In the genomic region with DNA sequence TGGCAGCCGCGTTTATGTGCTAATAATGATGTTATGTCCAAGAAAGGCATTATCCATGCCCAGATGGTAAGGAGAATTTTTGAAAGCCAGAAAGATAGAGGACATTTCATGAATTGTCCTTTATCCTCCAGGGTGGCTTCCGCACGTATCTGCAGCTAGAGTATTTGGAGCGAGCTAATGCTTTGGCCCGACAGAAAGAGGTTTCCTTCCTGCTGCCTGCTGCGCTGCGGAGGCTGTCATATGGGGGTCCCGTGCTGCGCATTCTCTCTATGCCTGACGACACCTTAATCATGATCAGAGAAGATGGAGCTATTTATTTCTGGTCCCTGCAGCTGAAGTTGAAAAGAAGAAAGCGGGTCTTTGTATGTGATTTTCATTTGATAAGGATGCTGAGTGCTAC, we compare ENCODE assay signal across 17 cellular contexts.
DNase-seq lines count a peak whose midpoint lies in the region; ATAC-seq and TF ChIP-seq lines count a peak whose summit lies in the region.
"Had no signal": no experiment of that assay in that cellular context is flagged by ENCODE, and none has a peak within 500 bp of the region (broad histone marks: within the 10 kb centered on the region; RNA-seq: fewer than 3 reads in every experiment).

No MANE protein-coding gene starts in this region.

- H3K27ac ChIP-seq in A673 (ENCODE audit: low read depth, low read length, poor library complexity, severe bottlenecking) = peak overlapping the region; percentile 99
- H3K27ac ChIP-seq: GM23248 had no signal

- in situ Hi-C loops in SK-MEL-5 (cut with HindIII; ENCODE audit: low pct_unique_long_range_greater_than_20kb, low sequenced_read_pairs) (no loop called here), KBM-7 (cut with MboI; ENCODE audit: low pct_unique_long_range_greater_than_20kb, low sequenced_read_pairs) (no loop called here)

- intact Hi-C loops in A673 (cut with micrococcal nuclease; ENCODE audit: unreplicated experiment) = no loop called here
- intact Hi-C loops in posterior cingulate gyrus (cut with DNase I) = no loop called here

- DNase-seq in A673 (ENCODE audit: low spot score) = peak; percentile 89
- DNase-seq in SK-MEL-5 (ENCODE audit: low read depth, low spot score) = peak; percentile 54
- peak; percentile 80 for DNase-seq in cerebellum (ENCODE audit: low spot score)
- DNase-seq in islet precursor cell = peak; percentile 14
- DNase-seq in superior temporal gyrus (ENCODE audit: extremely low spot score) = no peak
- DNase-seq in KBM-7 = no peak
- no peak for DNase-seq in posterior cingulate gyrus
- DNase-seq: 8988T; ACHN; Calu3; CD4-positive, alpha-beta T cell; DMS79 treated with DMSO at 0.1 percent for 48 hours; EL; GDM1; GM23248; H7 had no signal

- POLR2A ChIA-PET in A673 (lab: Charles Lee; ENCODE audit: low non-redundant PET) = interaction anchor here (0.6 kb wide), 1 partner anchor 118 kb away, joined by 8 read pairs; no protein-coding TSS in a partner anchor

- CTCF ChIA-PET in A673 (lab: Charles Lee) = interaction anchor here (1.4 to 1.8 kb wide), 2 partner anchors 22 to 43 kb away, joined by 3 to 12 read pairs; no protein-coding TSS in a partner anchor

- no peak for TF ChIP-seq CTCF in A673 (conservative IDR thresholded peaks at IDR 0.05; ENCODE audit: low read depth, low read length)

- H3K4me1 ChIP-seq in A673 (ENCODE audit: insufficient read depth, low read length, poor library complexity, severe bottlenecking) = peaks cover 38% of the 10 kb centered on the region

- H3K36me3 ChIP-seq in A673 (ENCODE audit: insufficient read depth, low read length, poor library complexity, severe bottlenecking) = no peaks in the 10 kb centered on the region

- H3K4me3 ChIP-seq in A673 (ENCODE audit: low read depth, low read length, poor library complexity, severe bottlenecking) = peak overlapping the region; percentile 10
- H3K4me3 ChIP-seq: GM23248 had no signal

- BruUV-seq in A673 (replicated peaks; lab: Mats Ljungman, UMichigan) = no TSS peak

- H3K27me3 ChIP-seq in A673 (replicated peaks; ENCODE audit: insufficient read depth, low read depth, low read length, poor library complexity) = no peaks in the 10 kb centered on the region

- no peak for ATAC-seq in GM19395 (IDR thresholded peaks at IDR 0.05; ENCODE audit: unreplicated experiment)

- peaks cover 3% of the 10 kb centered on the region for H3K9me3 ChIP-seq in A673 (ENCODE audit: low read depth, low read length, poor library complexity, severe bottlenecking)

Comparison
In these comparisons a context has a peak if more than half of its experiments do, and no peak if none do; other contexts are left out.
1. DNase-seq: peak in A673 (single experiment), SK-MEL-5 (single experiment), cerebellum (single experiment) and islet precursor cell (single experiment); none in superior temporal gyrus (single experiment), KBM-7 (single experiment) and posterior cingulate gyrus (0 of 10).